ENCODE assay signal across 12 cellular contexts in the genomic region with DNA sequence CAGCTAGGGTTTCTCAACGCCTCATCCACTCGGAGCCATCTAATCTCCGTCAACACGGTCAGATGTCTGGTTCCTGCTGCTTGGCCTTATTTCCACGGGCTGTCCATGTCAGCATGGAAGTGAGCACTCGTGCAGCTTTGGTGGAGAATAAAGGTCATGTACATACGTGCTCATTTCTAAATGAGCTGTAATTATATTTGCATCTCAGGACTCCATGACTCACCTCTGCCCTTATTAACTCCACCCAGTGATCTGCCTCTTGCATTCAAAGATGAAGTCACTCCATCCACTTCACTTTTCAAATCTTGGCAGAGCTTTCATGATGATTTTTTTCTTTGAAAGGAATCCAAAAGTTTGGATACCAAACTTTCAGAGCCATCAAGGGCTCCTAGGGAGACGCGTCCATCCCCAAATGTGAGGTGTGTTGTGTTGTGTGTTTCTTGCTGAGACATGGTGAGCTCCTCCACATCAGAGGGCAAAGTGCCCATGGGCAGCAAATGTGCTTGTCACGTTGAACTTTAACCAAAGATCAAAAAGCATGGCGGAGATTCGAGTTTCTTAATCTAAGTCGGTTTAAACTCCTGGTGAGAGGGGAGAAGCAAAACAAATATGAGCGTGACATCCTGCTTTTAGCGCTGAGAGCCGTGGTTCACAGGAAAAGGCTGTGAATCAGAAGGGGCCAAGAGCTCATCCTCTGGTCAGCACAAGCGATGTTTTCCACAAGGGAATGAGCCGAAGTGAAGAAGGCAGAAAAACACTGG.
DNase-seq lines count a peak whose midpoint lies in the region; ATAC-seq, FAIRE-seq and TF ChIP-seq lines count a peak whose summit lies in the region.
"Had no signal": no experiment of that assay in that cellular context is flagged by ENCODE, and none has a peak within 500 bp of the region (broad histone marks: within the 10 kb centered on the region; RNA-seq: fewer than 3 reads in every experiment).

No MANE protein-coding gene starts in this region.

- DNase-seq in EH (ENCODE audit: low read depth) = peak; percentile 77
- DNase-seq in NCI-H146 (lab: John Stamatoyannopoulos, UW) = peak; percentile 33
- DNase-seq in epithelial cell of esophagus (ENCODE audit: low read depth) = peak; percentile 91
- DNase-seq in osteoblast (ENCODE audit: insufficient read length, low spot score, missing footprints) = peak; percentile 65
- DNase-seq in WTC11 (ENCODE audit: low spot score) = no peak
- DNase-seq in frontal cortex (ENCODE audit: low spot score in 2 of 2) = no peak
- DNase-seq: activated CD4-positive, alpha-beta T cell treated with anti-CD3 and anti-CD28 coated beads for 1 hour; effector memory CD8-positive, alpha-beta T cell; NCI-H2171 treated with DMSO at 0.1 percent for 48 hours; stimulated activated naive CD4-positive, alpha-beta T cell had no signal

- H3K4me3 ChIP-seq in epithelial cell of esophagus (ENCODE audit: low read length) (no peak overlapping the region), osteoblast (ENCODE audit: insufficient read depth, low read length) (no peak overlapping the region)

- CTCF ChIA-PET in WTC11 (lab: Charles Lee) = interaction anchor here (1.3 kb wide), 1 partner anchor 119 kb away, joined by 3 read pairs; no protein-coding TSS in a partner anchor

- H3K9me3 Mint-ChIP-seq in WTC11 = no peaks in the 10 kb centered on the region
- H3K9me3 Mint-ChIP-seq: effector memory CD8-positive, alpha-beta T cell had no signal

- no peaks in the 10 kb centered on the region for H3K36me3 Mint-ChIP-seq in WTC11

- H3K4me1 ChIP-seq in osteoblast (ENCODE audit: insufficient read depth, low read length) = peaks cover 67% of the 10 kb centered on the region

- no peaks in the 10 kb centered on the region for H4K20me1 ChIP-seq in osteoblast (ENCODE audit: insufficient read depth, low read length)

- POLR2A ChIA-PET in WTC11 (lab: Charles Lee) = no interaction called here

- no peak overlapping the region for H2AFZ ChIP-seq in osteoblast (ENCODE audit: low read length)

- H3K79me2 ChIP-seq in osteoblast (ENCODE audit: insufficient read depth, low read length) = no peaks in the 10 kb centered on the region

- no peaks in the 10 kb centered on the region for H3K9me3 ChIP-seq in osteoblast (ENCODE audit: low read depth, low read length)

- H3K4me2 ChIP-seq in osteoblast (ENCODE audit: insufficient read depth, low read length) = peak overlapping the region; percentile 67

- H3K27ac ChIP-seq in osteoblast (ENCODE audit: low read depth, low read length) = peak overlapping the region; percentile 97

- no peak overlapping the region for H3K27ac Mint-ChIP-seq in WTC11
- H3K27ac Mint-ChIP-seq: effector memory CD8-positive, alpha-beta T cell had no signal

- peaks cover 3% of the 10 kb centered on the region for H3K4me1 Mint-ChIP-seq in WTC11

- no peak for ATAC-seq in WTC11
- ATAC-seq in HG02852 (IDR thresholded peaks at IDR 0.05; ENCODE audit: unreplicated experiment) = no peak
- no peak for ATAC-seq in HG03175 (IDR thresholded peaks at IDR 0.05; ENCODE audit: unreplicated experiment)
- ATAC-seq: effector memory CD8-positive, alpha-beta T cell had no signal

- H3K27me3 Mint-ChIP-seq in WTC11 (ENCODE audit: low read depth) = no peaks in the 10 kb centered on the region

- FAIRE-seq in frontal cortex (lab: Jason Lieb, UNC) = no peak

- no peaks in the 10 kb centered on the region for H3K27me3 ChIP-seq in osteoblast (ENCODE audit: insufficient read depth, low read length)

- H3K36me3 ChIP-seq in osteoblast (ENCODE audit: insufficient read depth, low read length) = no peaks in the 10 kb centered on the region

- TF ChIP-seq CTCF in epithelial cell of esophagus (IDR thresholded peaks at IDR 0.05; ENCODE audit: insufficient read depth, low read depth, low read length, missing control alignments) (no peak), osteoblast (IDR thresholded peaks at IDR 0.05; ENCODE audit: extremely low read depth, low read depth, low read length) (no peak), WTC11 (IDR thresholded peaks at IDR 0.05) (no peak)

- H3K4me3 Mint-ChIP-seq in WTC11 = no peak overlapping the region
- H3K4me3 Mint-ChIP-seq: effector memory CD8-positive, alpha-beta T cell had no signal

TF ChIP-seq in WTC11, 78 proteins besides CTCF, POLR2A, EP300 and RAD21:
- no peak for TF ChIP-seq TP53 (CRISPR knock-in tag; IDR thresholded peaks at IDR 0.05)
- TF ChIP-seq, protein P1, sequence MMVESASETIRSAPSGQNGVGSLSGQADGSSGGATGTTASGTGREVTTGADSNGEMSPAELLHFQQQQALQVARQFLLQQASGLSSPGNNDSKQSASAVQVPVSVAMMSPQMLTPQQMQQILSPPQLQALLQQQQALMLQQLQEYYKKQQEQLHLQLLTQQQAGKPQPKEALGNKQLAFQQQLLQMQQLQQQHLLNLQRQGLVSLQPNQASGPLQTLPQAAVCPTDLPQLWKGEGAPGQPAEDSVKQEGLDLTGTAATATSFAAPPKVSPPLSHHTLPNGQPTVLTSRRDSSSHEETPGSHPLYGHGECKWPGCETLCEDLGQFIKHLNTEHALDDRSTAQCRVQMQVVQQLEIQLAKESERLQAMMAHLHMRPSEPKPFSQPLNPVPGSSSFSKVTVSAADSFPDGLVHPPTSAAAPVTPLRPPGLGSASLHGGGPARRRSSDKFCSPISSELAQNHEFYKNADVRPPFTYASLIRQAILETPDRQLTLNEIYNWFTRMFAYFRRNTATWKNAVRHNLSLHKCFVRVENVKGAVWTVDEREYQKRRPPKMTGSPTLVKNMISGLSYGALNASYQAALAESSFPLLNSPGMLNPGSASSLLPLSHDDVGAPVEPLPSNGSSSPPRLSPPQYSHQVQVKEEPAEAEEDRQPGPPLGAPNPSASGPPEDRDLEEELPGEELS (CRISPR knock-in tag; IDR thresholded peaks at IDR 0.05) = no peak
- no peak for TF ChIP-seq ZNF671 (CRISPR knock-in tag; IDR thresholded peaks at IDR 0.05)
- TF ChIP-seq GRHL2 (CRISPR knock-in tag; IDR thresholded peaks at IDR 0.05; ENCODE audit: insufficient replicate concordance, severe bottlenecking) = no peak
- TF ChIP-seq NFE2L1 (CRISPR knock-in tag; IDR thresholded peaks at IDR 0.05) = no peak
- TF ChIP-seq ZNF219 (CRISPR knock-in tag; IDR thresholded peaks at IDR 0.05; ENCODE audit: borderline replicate concordance) = no peak
- no peak for TF ChIP-seq ZNF532 (CRISPR knock-in tag; IDR thresholded peaks at IDR 0.05; ENCODE audit: borderline replicate concordance)
- TF ChIP-seq, protein P2, sequence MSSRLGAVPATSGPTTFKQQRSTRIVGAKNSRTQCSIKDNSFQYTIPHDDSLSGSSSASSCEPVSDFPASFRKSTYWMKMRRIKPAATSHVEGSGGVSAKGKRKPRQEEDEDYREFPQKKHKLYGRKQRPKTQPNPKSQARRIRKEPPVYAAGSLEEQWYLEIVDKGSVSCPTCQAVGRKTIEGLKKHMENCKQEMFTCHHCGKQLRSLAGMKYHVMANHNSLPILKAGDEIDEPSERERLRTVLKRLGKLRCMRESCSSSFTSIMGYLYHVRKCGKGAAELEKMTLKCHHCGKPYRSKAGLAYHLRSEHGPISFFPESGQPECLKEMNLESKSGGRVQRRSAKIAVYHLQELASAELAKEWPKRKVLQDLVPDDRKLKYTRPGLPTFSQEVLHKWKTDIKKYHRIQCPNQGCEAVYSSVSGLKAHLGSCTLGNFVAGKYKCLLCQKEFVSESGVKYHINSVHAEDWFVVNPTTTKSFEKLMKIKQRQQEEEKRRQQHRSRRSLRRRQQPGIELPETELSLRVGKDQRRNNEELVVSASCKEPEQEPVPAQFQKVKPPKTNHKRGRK (CRISPR knock-in tag; IDR thresholded peaks at IDR 0.05; ENCODE audit: borderline replicate concordance) = no peak
- no peak for TF ChIP-seq OVOL2 (CRISPR knock-in tag; IDR thresholded peaks at IDR 0.05; ENCODE audit: borderline replicate concordance)
- no peak for TF ChIP-seq ZNF416 (CRISPR knock-in tag; IDR thresholded peaks at IDR 0.05)

Comparison
In these comparisons a context has a peak if more than half of its experiments do, and no peak if none do; other contexts are left out.
1. DNase-seq: peak in EH (single experiment), NCI-H146 (single experiment), epithelial cell of esophagus (single experiment) and osteoblast (single experiment); none in WTC11 (single experiment) and frontal cortex (0 of 2).